In genomic region chr2:120310136-120310535, GRCh38 we compare ENCODE assay signal across 13 cellular contexts. TPM values are rescaled to one million over a fixed set of nuclear protein-coding genes. Genes with fewer than 3 reads are reported as not detected.
DNase-seq lines count a peak whose midpoint lies in the region; ATAC-seq and TF ChIP-seq lines count a peak whose summit lies in the region.
"Had no signal": no experiment of that assay in that cellular context is flagged by ENCODE, and none has a peak within 500 bp of the region (broad histone marks: within the 10 kb centered on the region; RNA-seq: fewer than 3 reads in every experiment).

No MANE protein-coding gene starts in this region.

- POLR2A ChIA-PET in OCI-LY7 (lab: Charles Lee) = interaction anchor here (0.9 to 1.2 kb wide), 2 partner anchors 85 to 91 kb away, joined by 5 read pairs; no protein-coding TSS in a partner anchor

- DNase-seq in OCI-LY7 (ENCODE audit: low spot score) (peak; percentile 60), NCI-H2081 treated with DMSO at 0.1 percent for 48 hours (lab: John Stamatoyannopoulos, UW) (no peak), left cardiac atrium (no peak), Ammon's horn (ENCODE audit: low spot score) (no peak), mammary epithelial cell (no peak)
- DNase-seq: activated effector memory CD4-positive, alpha-beta T cell treated with Interleukin-2 at 50 U/mL for 16 hours; HFFc6; tibial artery had no signal

- H3K79me2 ChIP-seq in OCI-LY7 (ENCODE audit: insufficient read depth, low read depth, low read length) (no peaks in the 10 kb centered on the region), mammary epithelial cell (ENCODE audit: insufficient read depth, low read length) (no peaks in the 10 kb centered on the region)

- H3K4me2 ChIP-seq in OCI-LY7 (ENCODE audit: low read length) (peak overlapping the region; percentile 61), mammary epithelial cell (ENCODE audit: insufficient read depth, low read depth, low read length) (no peak overlapping the region)

- H2AFZ ChIP-seq in OCI-LY7 (ENCODE audit: low read length) (peak overlapping the region; percentile 68; the same call in 1 of the 2 replicates), mammary epithelial cell (ENCODE audit: low read depth, low read length) (no peak overlapping the region)

- H3K36me3 ChIP-seq in OCI-LY7 (ENCODE audit: insufficient read depth, low read length) = no peaks in the 10 kb centered on the region
- H3K36me3 ChIP-seq in mammary epithelial cell (ENCODE audit: insufficient read depth, low read length) = no peaks in the 10 kb centered on the region
- H3K36me3 ChIP-seq: tibial artery had no signal

- in situ Hi-C loops in mammary epithelial cell (cut with MboI; ENCODE audit: low sequenced_read_pairs in 2 of 2) = no loop called here

- 98% methylated on average over 6 of the region's 6 CpGs for WGBS in mammary epithelial cell (ENCODE audit: low coverage, missing lambda C conversion rate)

- no peak overlapping the region for H3K9ac ChIP-seq in mammary epithelial cell (ENCODE audit: insufficient read depth, low read length)

- intact Hi-C loops in OCI-LY7 (cut with micrococcal nuclease; ENCODE audit: unreplicated experiment) = loop anchor here (1.0 to 5.0 kb wide), 4 partner anchors 80 to 608 kb away; partner anchors contain the start of gene EPB41L5
- intact Hi-C loops in left cardiac atrium (cut with DNase I) = loop anchor here in 1 of 2 donors (5.0 kb wide), 2 partner anchors 58 to 198 kb away; partner anchors contain the start of gene RALB
- intact Hi-C loops in mammary epithelial cell (cut with micrococcal nuclease) = loop anchor here (5.0 kb wide), 1 partner anchor 668 kb away; no protein-coding TSS in a partner anchor

- dilution Hi-C loops in mammary epithelial cell (cut with HindIII; ENCODE audit: low sequenced_read_pairs) = no loop called here

- H3K27ac ChIP-seq in OCI-LY7 (ENCODE audit: low read depth, low read length, poor library complexity, severe bottlenecking) (peak overlapping the region; percentile 51), mammary epithelial cell (ENCODE audit: insufficient read depth, low read depth, low read length) (no peak overlapping the region)
- H3K27ac ChIP-seq: tibial artery had no signal

- H4K20me1 ChIP-seq in OCI-LY7 (ENCODE audit: insufficient read depth, low read length) = no peaks in the 10 kb centered on the region
- H4K20me1 ChIP-seq in mammary epithelial cell (ENCODE audit: insufficient read depth, low read length) = no peaks in the 10 kb centered on the region

- no peaks in the 10 kb centered on the region for H3K27me3 ChIP-seq in mammary epithelial cell (ENCODE audit: insufficient read depth, low read length)
- H3K27me3 ChIP-seq: tibial artery had no signal

- BruUV-seq in OCI-LY7 (replicated peaks; lab: Mats Ljungman, UMichigan) = no TSS peak
- no TSS peak for BruUV-seq in mammary epithelial cell (replicated peaks; lab: Mats Ljungman, UMichigan)

- TF ChIP-seq CTCF in OCI-LY7 (conservative IDR thresholded peaks at IDR 0.05; ENCODE audit: low read length) (no peak), mammary epithelial cell (conservative IDR thresholded peaks at IDR 0.05 in 1 of 2, IDR thresholded peaks at IDR 0.05 in 1 of 2; ENCODE audit: extremely low read depth in 1 of 2, insufficient read depth in 1 of 2, low read depth in 1 of 2, low read length in 2 of 2) (no peak)

- H3K9me2 ChIP-seq in OCI-LY7 (ENCODE audit: insufficient read depth, low read length) = no peaks in the 10 kb centered on the region

- ATAC-seq in GM18505 (IDR thresholded peaks at IDR 0.05; ENCODE audit: unreplicated experiment) = peak; percentile 62
- peak; percentile 38 for ATAC-seq in GM19463 (IDR thresholded peaks at IDR 0.05; ENCODE audit: unreplicated experiment)
- ATAC-seq in HG03045 (IDR thresholded peaks at IDR 0.05; ENCODE audit: unreplicated experiment) = peak; percentile 56
- ATAC-seq in left cardiac atrium = no peak
- ATAC-seq: K562, Right ventricle myocardium inferior had no signal

- H3K9me3 ChIP-seq in OCI-LY7 (ENCODE audit: low read length) (no peaks in the 10 kb centered on the region), mammary epithelial cell (replicated peaks; ENCODE audit: insufficient read depth, low read length) (no peaks in the 10 kb centered on the region)
- H3K9me3 ChIP-seq: tibial artery had no signal

- CTCF ChIA-PET in OCI-LY7 (lab: Charles Lee; ENCODE audit: unreplicated experiment) (interaction anchor here (1.1 kb wide), 1 partner anchor 135 kb away, joined by 3 read pairs; no protein-coding TSS in a partner anchor), mammary epithelial cell (lab: Charles Lee; ENCODE audit: low non-redundant PET) (no interaction called here)

- no peak for TF ChIP-seq POLR2A in GM18505 (IDR thresholded peaks at IDR 0.05; ENCODE audit: borderline replicate concordance, extremely low read depth, insufficient read depth, insufficient read length)

- peaks cover 34% of the 10 kb centered on the region for H3K4me1 ChIP-seq in OCI-LY7 (ENCODE audit: insufficient read depth, low read length, poor library complexity, severe bottlenecking)
- peaks cover 4% of the 10 kb centered on the region for H3K4me1 ChIP-seq in mammary epithelial cell (ENCODE audit: insufficient read depth, low read length)

- H3K4me3 ChIP-seq in OCI-LY7 (ENCODE audit: low read depth, low read length, poor library complexity, severe bottlenecking) (peak overlapping the region; percentile 20), mammary epithelial cell (replicated peaks in 1 of 3; ENCODE audit: insufficient read depth in 1 of 3, low read depth in 2 of 3, low read length in 3 of 3) (no peak overlapping the region)
- H3K4me3 ChIP-seq: K562, tibial artery had no signal

RNA-seq across cellular contexts. Expression of gene INHBB, which starts 35.8 kb away (rescaled TPM):
- not detected in 2 replicates for total RNA-seq in OCI-LY7 (2014; rRNA removed; shearing (Covaris generic))
- total RNA-seq in OCI-LY7 (2022) (not detected in 2 replicates), left cardiac atrium (1 to 10 TPM; 3.7 to 3.9 TPM), mammary epithelial cell (under 1 TPM in 1 of 2 donors, not detected in 1; 0.67 TPM)
- polyA plus RNA-seq in mammary epithelial cell = 0.02 TPM
- polyA minus RNA-seq in mammary epithelial cell = not detected
- total RNA-seq: K562 had no signal
- polyA plus RNA-seq: K562 had no signal

RNA-seq across cellular contexts. Expression of gene RALB, which starts 57.5 kb away (rescaled TPM):
- total RNA-seq in OCI-LY7 (2014; rRNA removed; shearing (Covaris generic)) = 13.7 and 16.2 TPM in 2 replicates
- total RNA-seq in OCI-LY7 (2022) (22.8 and 23.6 TPM in 2 replicates), left cardiac atrium (10 to 100 TPM; 52.5 to 54.7 TPM), mammary epithelial cell (10 to 100 TPM; 34.0 to 49.8 TPM)
- 52.5 TPM for polyA plus RNA-seq in mammary epithelial cell
- 11.8 TPM for polyA minus RNA-seq in mammary epithelial cell

Comparison
In these comparisons a context has a peak if more than half of its experiments do, and no peak if none do; other contexts are left out.
1. ATAC-seq: peak in GM18505 (single experiment), GM19463 (single experiment) and HG03045 (single experiment); none in left cardiac atrium (0 of 2).